11 cellular contexts compared by ENCODE assay signal in genomic region chr9:112900901-112901300, GRCh38. TPM values are rescaled to one million over a fixed set of nuclear protein-coding genes. Genes with fewer than 3 reads are reported as not detected.
"Had no signal": no experiment of that assay in that cellular context is flagged by ENCODE, and none has a peak within 500 bp of the region (broad histone marks: within the 10 kb centered on the region; RNA-seq: fewer than 3 reads in every experiment).

No MANE protein-coding gene starts in this region.

- H3K4me1 Mint-ChIP-seq: GM23338 had no signal

- H3K9ac ChIP-seq: KMS-11 had no signal

- ATAC-seq: GM23338 had no signal

- H3K27ac ChIP-seq: KMS-11 had no signal

- H3K9me3 Mint-ChIP-seq: GM23338, H9, IgD-negative memory B cell had no signal

- H3K4me3 ChIP-seq: GM23338 had no signal

- DNase-seq: H9, HCEC 1CT, Karpas-422, KBM-7 had no signal

- H3K4me3 Mint-ChIP-seq: GM23338, H9, IgD-negative memory B cell had no signal

- H3K36me3 Mint-ChIP-seq: IgD-negative memory B cell had no signal

- H2AFZ ChIP-seq: GM23338 had no signal

- FAIRE-seq: H1, H54 had no signal

- H3K27ac Mint-ChIP-seq: GM23338, H9, IgD-negative memory B cell had no signal

- H3K4me2 ChIP-seq: GM23338, KMS-11 had no signal

RNA-seq across cellular contexts. Expression of gene SLC46A2, which starts 10.2 kb away (rescaled TPM):
- total RNA-seq: GM23338, H1, H9, HT1080, LHCN-M2 had no signal
- polyA plus RNA-seq: IgD-negative memory B cell had no signal
